Comparison of ENCODE assay signal across 26 cellular contexts in genomic region chr6:11373208-11373607, GRCh38.
"Had no signal": no experiment of that assay in that cellular context is flagged by ENCODE, and none has a peak within 500 bp of the region (broad histone marks: within the 10 kb centered on the region; RNA-seq: fewer than 3 reads in every experiment).

No MANE protein-coding gene starts in this region.

- DNase-seq: activated B cell treated with CpG ODN at 0.5 μM for 24 hours; activated CD4-positive, alpha-beta T cell treated with anti-CD3 and anti-CD28 coated beads for 1 hour; activated CD4-positive, alpha-beta T cell treated with anti-CD3 and anti-CD28 coated beads, Interleukin-2, amount 10 ng/mL, durations not matched to agents 24 days and 14 days; activated CD4-positive, alpha-beta T cell treated with anti-CD3 and anti-CD28 coated beads, Interleukin-2, amount 50 U/mL, for 48 hours; activated CD8-positive, alpha-beta memory T cell treated with anti-CD3 and anti-CD28 coated beads, Interleukin-2, amount 10 ng/mL, durations not matched to agents 7 days and 5 days; activated effector memory CD4-positive, alpha-beta T cell treated with anti-CD3 and anti-CD28 coated beads, Interleukin-2, amount 50 U/mL, for 16 hours; activated naive CD4-positive, alpha-beta T cell treated with Interleukin-2 at 50 U/mL for 16 hours; activated naive CD8-positive, alpha-beta T cell treated with anti-CD3 and anti-CD28 coated beads, Interleukin-2, amount 50 U/mL, for 24 hours; activated T-cell treated with anti-CD3 and anti-CD28 coated beads, Interleukin-2, amount 50 U/mL, for 24 hours; amniotic stem cell; body of pancreas; central memory CD4-positive, alpha-beta T cell; NCI-H1105; NCI-H1436 treated with DMSO at 0.1 percent for 48 hours; NCI-H187; NCI-H2081; NCI-H510A treated with DMSO at 0.1 percent for 48 hours; NCI-H69; NK-92 treated with Interleukin-12 subunit alpha and Interleukin-12 subunit beta, amount 100 ng/mL, for 24 hours; PC-9; SHP77 treated with DMSO at 0.1 percent for 48 hours; T-helper 17 cell; T-helper 9 cell had no signal

- ATAC-seq: activated CD8-positive, alpha-beta memory T cell treated with anti-CD3 and anti-CD28 coated beads, Interleukin-2, amount 10 ng/mL, durations not matched to agents 7 days and 5 days; activated naive CD8-positive, alpha-beta T cell treated with anti-CD3 and anti-CD28 coated beads, Interleukin-2, amount 50 U/mL, for 24 hours; body of pancreas; T-helper 17 cell had no signal

- H3K27me3 ChIP-seq: ascending aorta, body of pancreas had no signal

- H3K36me3 ChIP-seq: ascending aorta had no signal

- H3K4me2 ChIP-seq: PC-9 had no signal

- H3K27ac ChIP-seq: ascending aorta, body of pancreas, PC-9 had no signal

- H3K27ac Mint-ChIP-seq: activated CD8-positive, alpha-beta memory T cell treated with anti-CD3 and anti-CD28 coated beads, Interleukin-2, amount 10 ng/mL, durations not matched to agents 7 days and 5 days; T-helper 17 cell had no signal

- FAIRE-seq: bronchial epithelial cell, TTC549 had no signal

- H3K27me3 Mint-ChIP-seq: activated B cell treated with CpG ODN at 0.5 μM for 24 hours; activated CD4-positive, alpha-beta T cell treated with anti-CD3 and anti-CD28 coated beads, Interleukin-2, amount 10 ng/mL, durations not matched to agents 24 days and 14 days; activated CD8-positive, alpha-beta memory T cell treated with anti-CD3 and anti-CD28 coated beads, Interleukin-2, amount 10 ng/mL, durations not matched to agents 7 days and 5 days; activated naive CD8-positive, alpha-beta T cell treated with anti-CD3 and anti-CD28 coated beads, Interleukin-2, amount 50 U/mL, for 24 hours; activated T-cell treated with anti-CD3 and anti-CD28 coated beads, Interleukin-2, amount 50 U/mL, for 24 hours; T-helper 17 cell had no signal

- H3K4me3 ChIP-seq: ascending aorta, body of pancreas, PC-9 had no signal

- H3K9me3 Mint-ChIP-seq: activated B cell treated with CpG ODN at 0.5 μM for 24 hours; activated naive CD8-positive, alpha-beta T cell treated with anti-CD3 and anti-CD28 coated beads, Interleukin-2, amount 50 U/mL, for 24 hours had no signal

- H3K9me3 ChIP-seq: ascending aorta, body of pancreas had no signal

- H3K4me3 Mint-ChIP-seq: activated CD4-positive, alpha-beta T cell treated with anti-CD3 and anti-CD28 coated beads, Interleukin-2, amount 10 ng/mL, durations not matched to agents 24 days and 14 days; activated CD8-positive, alpha-beta memory T cell treated with anti-CD3 and anti-CD28 coated beads, Interleukin-2, amount 10 ng/mL, durations not matched to agents 7 days and 5 days; T-helper 17 cell had no signal

- H2AFZ ChIP-seq: PC-9 had no signal
